23 cellular contexts compared by ENCODE assay signal in genomic region chr6:113148576-113148975, GRCh38.
DNase-seq lines count a peak whose midpoint lies in the region; ATAC-seq and TF ChIP-seq lines count a peak whose summit lies in the region.
"Had no signal": no experiment of that assay in that cellular context is flagged by ENCODE, and none has a peak within 500 bp of the region (broad histone marks: within the 10 kb centered on the region; RNA-seq: fewer than 3 reads in every experiment).

No MANE protein-coding gene starts in this region.

- H3K4me1 ChIP-seq in adipocyte (ENCODE audit: control insufficient read depth, insufficient read depth, low read length): no peaks in the 10 kb centered on the region
- peaks cover 30% of the 10 kb centered on the region for H3K4me1 ChIP-seq in osteoblast (ENCODE audit: insufficient read depth, low read length)
- H3K4me1 ChIP-seq: SJSA1 had no signal

- H3K79me2 ChIP-seq in osteoblast (ENCODE audit: insufficient read depth, low read length): no peaks in the 10 kb centered on the region

- no peak overlapping the region for H3K9ac ChIP-seq in adipocyte (ENCODE audit: low read length)

- peak overlapping the region; percentile 59 for H3K27ac ChIP-seq in osteoblast (ENCODE audit: low read depth, low read length)
- H3K27ac ChIP-seq: C4-2B, SJSA1 had no signal

- DNase-seq in EL (peak; percentile 9), adipocyte (ENCODE audit: low read depth) (peak; percentile 24), fibroblast of peridontal ligament (ENCODE audit: extremely low read depth) (peak; percentile 58), osteoblast (ENCODE audit: insufficient read length, low spot score, missing footprints) (no peak), omental fat pad (ENCODE audit: low spot score) (no peak), cerebellum (ENCODE audit: low spot score) (no peak)
- no peak for DNase-seq in activated CD8-positive, alpha-beta memory T cell treated with anti-CD3 and anti-CD28 coated beads, Interleukin-2, amount 50 U/mL, for 48 hours
- no peak for DNase-seq in stimulated activated CD8-positive, alpha-beta memory T cell treated with anti-CD3 and anti-CD28 coated beads, Interleukin-4, amount 100 ng/mL, for 48 hours
- DNase-seq: CD8-positive, alpha-beta T cell; DMS 273 treated with DMSO at 0.1 percent for 48 hours; DMS79 treated with DMSO at 0.1 percent for 48 hours; H9; KBM-7; MM.1S; NCI-H1694; NCI-H2029 treated with DMSO at 0.1 percent for 48 hours; NCI-H446 treated with DMSO at 0.1 percent for 48 hours; NCI-H526; Right ventricle myocardium superior; RPMI8226 had no signal

- H2AFZ ChIP-seq in osteoblast (ENCODE audit: low read length): no peak overlapping the region
- H2AFZ ChIP-seq: GM23338 had no signal

- H3K36me3 ChIP-seq in adipocyte (ENCODE audit: control insufficient read depth, insufficient read depth, low read length, severe bottlenecking): no peaks in the 10 kb centered on the region
- no peaks in the 10 kb centered on the region for H3K36me3 ChIP-seq in osteoblast (ENCODE audit: insufficient read depth, low read length)
- H3K36me3 ChIP-seq: SJSA1 had no signal

- H4K20me1 ChIP-seq in osteoblast (ENCODE audit: insufficient read depth, low read length): no peaks in the 10 kb centered on the region

- no peak for TF ChIP-seq CTCF in osteoblast (IDR thresholded peaks at IDR 0.05; ENCODE audit: extremely low read depth, low read depth, low read length)
- TF ChIP-seq CTCF in omental fat pad (IDR thresholded peaks at IDR 0.05): no peak

- no peak overlapping the region for H3K4me3 ChIP-seq in adipocyte (ENCODE audit: low read length)
- H3K4me3 ChIP-seq in osteoblast (ENCODE audit: insufficient read depth, low read length): no peak overlapping the region
- H3K4me3 ChIP-seq: GM23338, SJSA1 had no signal

- H3K9me3 ChIP-seq in adipocyte (ENCODE audit: control insufficient read depth, low read length): no peaks in the 10 kb centered on the region
- H3K9me3 ChIP-seq in osteoblast (ENCODE audit: low read depth, low read length): peaks cover 3% of the 10 kb centered on the region
- H3K9me3 ChIP-seq: SJSA1 had no signal

- H3K4me2 ChIP-seq in osteoblast (ENCODE audit: insufficient read depth, low read length): peak overlapping the region; percentile 26
- H3K4me2 ChIP-seq: GM23338 had no signal

- H3K27me3 ChIP-seq in adipocyte (replicated peaks; ENCODE audit: control insufficient read depth, insufficient read depth, low read length): no peaks in the 10 kb centered on the region
- no peaks in the 10 kb centered on the region for H3K27me3 ChIP-seq in osteoblast (ENCODE audit: insufficient read depth, low read length)
- H3K27me3 ChIP-seq: SJSA1 had no signal

- ATAC-seq in omental fat pad (ENCODE audit: low FRiP score): no peak
- ATAC-seq: CD8-positive, alpha-beta T cell; GM23338 had no signal

Comparison
In these comparisons a context has a peak if more than half of its experiments do, and no peak if none do; other contexts are left out.
1. DNase-seq: peak in EL (single experiment), adipocyte (single experiment) and fibroblast of peridontal ligament (single experiment); none in osteoblast (single experiment), omental fat pad (single experiment), activated CD8-positive, alpha-beta memory T cell treated with anti-CD3 and anti-CD28 coated beads, Interleukin-2, amount 50 U/mL, for 48 hours (single experiment), cerebellum (single experiment) and stimulated activated CD8-positive, alpha-beta memory T cell treated with anti-CD3 and anti-CD28 coated beads, Interleukin-4, amount 100 ng/mL, for 48 hours (single experiment).